Comparison of ENCODE assay signal across 13 cellular contexts in the genomic region with DNA sequence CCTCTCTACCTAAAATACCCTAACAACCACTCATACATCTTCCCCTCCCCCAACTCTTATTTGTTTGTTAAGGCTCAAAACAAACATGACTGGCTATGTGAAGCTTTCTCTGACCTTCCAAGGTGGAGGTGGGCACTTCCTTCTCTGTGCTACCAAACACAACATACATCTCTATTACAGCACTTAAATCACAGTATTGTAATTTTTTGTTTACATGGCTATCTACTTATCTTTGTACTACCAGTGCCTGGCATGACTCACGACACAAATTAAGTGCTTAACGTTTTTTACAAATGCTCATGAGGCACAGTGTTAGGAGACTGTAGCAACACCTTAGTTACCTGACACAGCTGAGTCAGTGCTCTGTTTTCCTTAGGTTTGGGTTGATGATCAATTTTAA. TPM values are rescaled to one million over a fixed set of nuclear protein-coding genes. Genes with fewer than 3 reads are reported as not detected.
DNase-seq lines count a peak whose midpoint lies in the region; ATAC-seq and TF ChIP-seq lines count a peak whose summit lies in the region.
"Had no signal": no experiment of that assay in that cellular context is flagged by ENCODE, and none has a peak within 500 bp of the region (broad histone marks: within the 10 kb centered on the region; RNA-seq: fewer than 3 reads in every experiment).

No MANE protein-coding gene starts in this region.

- peak; percentile 81 for ATAC-seq in lung (ENCODE audit: insufficient read depth, low FRiP score)
- no peak for ATAC-seq in GM19035 (IDR thresholded peaks at IDR 0.05; ENCODE audit: unreplicated experiment)
- ATAC-seq in HG02678 (IDR thresholded peaks at IDR 0.05; ENCODE audit: unreplicated experiment), result no peak
- no peak for ATAC-seq in GM21737 (IDR thresholded peaks at IDR 0.05; ENCODE audit: unreplicated experiment)

- no peaks in the 10 kb centered on the region for H3K9me3 ChIP-seq in lung (ENCODE audit: control insufficient read depth in 2 of 2, insufficient read depth in 1 of 2, low read length in 1 of 2)
- H3K9me3 ChIP-seq: right lobe of liver had no signal

- 44 to 61% methylated on average over 2 of the region's 2 CpGs for WGBS in lung, 2 donors

- TF ChIP-seq CTCF in VCaP (conservative IDR thresholded peaks at IDR 0.05) (no peak), lung (IDR thresholded peaks at IDR 0.05; ENCODE audit: control extremely low read depth, extremely low read depth) (no peak)

- H3K4me1 ChIP-seq in lung (ENCODE audit: control insufficient read depth in 2 of 2, insufficient read depth in 2 of 2, low read length in 2 of 2), result peaks cover 2 to 26% of the 10 kb centered on the region in 2 donors

- DNase-seq in Daoy (ENCODE audit: low read depth) (peak; percentile 18), NCI-H1436 treated with DMSO at 0.1 percent for 48 hours (lab: John Stamatoyannopoulos, UW) (peak; percentile 55), lung (ENCODE audit: low spot score) (no peak), GM19240 (ENCODE audit: insufficient read length, low spot score) (no peak)
- DNase-seq: activated CD4-positive, alpha-beta T cell treated with anti-CD3 and anti-CD28 coated beads, Interleukin-2, amount 10 ng/mL, durations not matched to agents 7 days and 5 days; CD4-positive, CD25-positive, alpha-beta regulatory T cell; right lobe of liver; substantia nigra; T-helper 1 cell had no signal

- H3K27ac ChIP-seq in VCaP (peak overlapping the region; percentile 34; the same call in 1 of the 2 replicates), lung (ENCODE audit: low read depth in 1 of 2, low read length in 1 of 2) (peak overlapping the region in 1 of 2 donors; percentile 42)
- H3K27ac ChIP-seq: right lobe of liver had no signal

- no peak overlapping the region for H3K4me3 ChIP-seq in lung
- H3K4me3 ChIP-seq: right lobe of liver had no signal

- no peaks in the 10 kb centered on the region for H3K27me3 ChIP-seq in lung (ENCODE audit: control insufficient read depth, insufficient read depth)
- H3K27me3 ChIP-seq: right lobe of liver had no signal

- no peaks in the 10 kb centered on the region for H3K36me3 ChIP-seq in lung (ENCODE audit: control insufficient read depth in 2 of 2, insufficient read depth in 2 of 2, low read length in 2 of 2)
- H3K36me3 ChIP-seq: right lobe of liver had no signal

RNA-seq across cellular contexts. Expression of a gene that starts 18.6 kb away (rescaled TPM):
- total RNA-seq in Daoy (2014; rRNA removed; shearing (Covaris generic)), result 8.1 and 12.2 TPM in 2 replicates
- total RNA-seq in lung, result 10 to 100 TPM in 1 of 2 donors, 1 to 10 TPM in 1; 7.0 to 15.4 TPM
- 1 to 10 TPM; 1.2 to 2.0 TPM for polyA plus RNA-seq in lung

Comparison
In these comparisons a context has a peak if more than half of its experiments do, and no peak if none do; other contexts are left out.
1. DNase-seq: peak in Daoy (single experiment) and NCI-H1436 treated with DMSO at 0.1 percent for 48 hours (single experiment); none in lung (single experiment) and GM19240 (single experiment).